Comparison of ENCODE assay signal across 21 cellular contexts in genomic region chr5:43358338-43358737, GRCh38. TPM values are rescaled to one million over a fixed set of nuclear protein-coding genes. Genes with fewer than 3 reads are reported as not detected.
"Had no signal": no experiment of that assay in that cellular context is flagged by ENCODE, and none has a peak within 500 bp of the region (broad histone marks: within the 10 kb centered on the region; RNA-seq: fewer than 3 reads in every experiment).

No MANE protein-coding gene starts in this region.

- H3K36me3 ChIP-seq: prostate gland, spleen, tibial nerve, upper lobe of left lung had no signal

- H3K9me3 ChIP-seq: prostate gland, testis had no signal

- DNase-seq: dermis blood vessel endothelial cell; effector memory CD4-positive, alpha-beta T cell; head of caudate nucleus; mucosa of descending colon; naive thymus-derived CD4-positive, alpha-beta T cell; nephron progenitor cell; nucleus accumbens; right cardiac atrium; spleen; stimulated activated CD4-positive, alpha-beta T cell treated with anti-CD3 and anti-CD28 coated beads, Interleukin-4, amount 100 ng/mL, for 4 hours; stimulated activated naive CD8-positive, alpha-beta T cell treated with anti-CD3 and anti-CD28 coated beads, Interleukin-15, Interleukin-2, amounts not matched to agents 100 U/mL and 50 U/mL, for 24 hours; substantia nigra; testis; upper lobe of left lung had no signal

- H3K27ac ChIP-seq: coronary artery, prostate gland, skin epidermis, testis had no signal

- ATAC-seq: mucosa of descending colon; naive thymus-derived CD4-positive, alpha-beta T cell; stimulated activated memory B cell treated with anti-CD40 and anti-IgM and Interleukin-4, amounts not matched to agents 10 μg/mL and 1 μg/mL and 100 μg/mL, for 72 hours; stimulated activated naive CD8-positive, alpha-beta T cell treated with anti-CD3 and anti-CD28 coated beads, Interleukin-15, Interleukin-2, amounts not matched to agents 100 U/mL and 50 U/mL, for 24 hours had no signal

- H3K4me1 ChIP-seq: prostate gland, spleen, testis, tibial nerve, upper lobe of left lung had no signal

- H3K27me3 ChIP-seq: spleen, testis, tibial nerve, upper lobe of left lung had no signal

- H3K4me3 ChIP-seq: coronary artery, lung, mucosa of descending colon, prostate gland, skin epidermis, spleen, testis, tibial nerve, upper lobe of left lung had no signal

RNA-seq across cellular contexts. Expression of gene CCL28, which starts 53.9 kb away (rescaled TPM):
- total RNA-seq: osteocyte had no signal
